Comparison of ENCODE assay signal across 31 cellular contexts in genomic region chr16:66099261-66099660, GRCh38.
"Had no signal": no experiment of that assay in that cellular context is flagged by ENCODE, and none has a peak within 500 bp of the region (broad histone marks: within the 10 kb centered on the region; RNA-seq: fewer than 3 reads in every experiment).

No MANE protein-coding gene starts in this region.

- H3K27ac ChIP-seq: brain microvascular endothelial cell, gastroesophageal sphincter, pancreas, psoas muscle, right atrium auricular region, stomach, suprapubic skin, tibial artery, upper lobe of right lung had no signal

- ATAC-seq: effector memory CD8-positive, alpha-beta T cell; gastroesophageal sphincter; left colon; naive thymus-derived CD4-positive, alpha-beta T cell; pancreas; psoas muscle; stimulated activated naive B cell treated with anti-CD40 and anti-IgM and Interleukin-4, amounts not matched to agents 10 μg/mL and 1 μg/mL and 100 μg/mL, for 72 hours; T-helper 17 cell; upper lobe of right lung had no signal

- H3K9me3 ChIP-seq: gastroesophageal sphincter, pancreas, psoas muscle, right atrium auricular region, stomach, suprapubic skin, tibial artery, upper lobe of right lung had no signal

- H3K36me3 ChIP-seq: brain microvascular endothelial cell, gastroesophageal sphincter, pancreas, right atrium auricular region, stomach, suprapubic skin, tibial artery, upper lobe of right lung had no signal

- H3K27me3 ChIP-seq: brain microvascular endothelial cell, gastroesophageal sphincter, pancreas, right atrium auricular region, stomach, suprapubic skin, tibial artery had no signal

- H3K4me3 ChIP-seq: gastroesophageal sphincter, pancreas, psoas muscle, right atrium auricular region, smooth muscle cell, stomach, suprapubic skin, tibial artery, upper lobe of right lung had no signal

- H3K4me1 ChIP-seq: gastroesophageal sphincter, pancreas, psoas muscle, stomach, suprapubic skin, tibial artery, upper lobe of right lung had no signal

- DNase-seq: activated CD4-positive, alpha-beta memory T cell treated with anti-CD3 and anti-CD28 coated beads for 36 hours; activated CD4-positive, alpha-beta T cell treated with anti-CD3 and anti-CD28 coated beads, Interleukin-2, amount 10 ng/mL, durations not matched to agents 24 days and 14 days; activated CD4-positive, CD25-positive, alpha-beta regulatory T cell treated with anti-CD3 and anti-CD28 coated beads, Interleukin-2, amount 50 U/mL, for 72 hours; activated CD8-positive, alpha-beta memory T cell treated with anti-CD3 and anti-CD28 coated beads, Interleukin-2, amount 50 U/mL, for 4 hours; activated gamma-delta T cell; activated naive CD4-positive, alpha-beta T cell treated with anti-CD3 and anti-CD28 coated beads, Interleukin-2, amount 10 ng/mL, durations not matched to agents 7 days and 5 days; activated naive CD8-positive, alpha-beta T cell treated with anti-CD3 and anti-CD28 coated beads, Interleukin-2, amount 10 ng/mL, durations not matched to agents 7 days and 5 days; activated T-cell treated with anti-CD3 and anti-CD28 coated beads, Interleukin-2, amount 50 U/mL, for 24 hours; amniotic stem cell; brain microvascular endothelial cell; effector memory CD8-positive, alpha-beta T cell; erythroblast; head of caudate nucleus; hippocampal formation; kidney; left colon; naive thymus-derived CD4-positive, alpha-beta T cell; nucleus accumbens; pancreas; psoas muscle; stimulated activated CD4-positive, alpha-beta T cell treated with anti-CD3 and anti-CD28 coated beads, Interleukin-2, amount 100 ng/mL, for 24 hours; stimulated activated naive B cell treated with anti-CD40 and anti-IgM and Interleukin-4, amounts not matched to agents 10 μg/mL and 1 μg/mL and 100 μg/mL, for 72 hours; stomach; T-helper 17 cell; T1000; tibial artery; upper lobe of right lung had no signal
